In genomic region chr22:35330258-35330861, GRCh38 we compare ENCODE assay signal across 8 cellular contexts. TPM values are rescaled to one million over a fixed set of nuclear protein-coding genes. Genes with fewer than 3 reads are reported as not detected.
DNase-seq lines count a peak whose midpoint lies in the region; ATAC-seq and TF ChIP-seq lines count a peak whose summit lies in the region.

No MANE protein-coding gene starts in this region.

- WGBS in hepatocyte (ENCODE audit: low lambda C conversion rate, missing lambda C conversion rate): 58% methylated on average over 16 of the region's 16 CpGs

- peak overlapping the region; percentile 68 to 94 (median 84) for H3K27ac Mint-ChIP-seq in CD8-positive, alpha-beta memory T cell
- peak overlapping the region; percentile 80 for H3K27ac Mint-ChIP-seq in activated naive CD4-positive, alpha-beta T cell treated with anti-CD3 and anti-CD28 coated beads, Interleukin-2, amount 10 ng/mL, durations not matched to agents 7 days and 5 days

- H3K4me3 Mint-ChIP-seq in CD8-positive, alpha-beta memory T cell: peak overlapping the region in 6 of 7 donors; percentile 48 to 81 (median 57)
- H3K4me3 Mint-ChIP-seq in activated naive CD4-positive, alpha-beta T cell treated with anti-CD3 and anti-CD28 coated beads, Interleukin-2, amount 10 ng/mL, durations not matched to agents 7 days and 5 days: peak overlapping the region; percentile 14

- H3K36me3 ChIP-seq in CD8-positive, alpha-beta memory T cell (ENCODE audit: insufficient read depth, low read length): peaks cover 13% of the 10 kb centered on the region
- H3K36me3 ChIP-seq in hepatocyte (replicated peaks; ENCODE audit: insufficient read depth, low read depth): no peaks in the 10 kb centered on the region

- POLR2A ChIA-PET in CD8-positive, alpha-beta memory T cell (lab: Charles Lee): interaction anchor here (0.6 to 1.6 kb wide), 5 partner anchors 24 to 1261 kb away, joined by 3 to 13 read pairs (median 5); partner anchors contain the start of gene TOM1

- peaks cover 0 to 2% (median 0%) of the 10 kb centered on the region in 5 donors for H3K9me3 Mint-ChIP-seq in CD8-positive, alpha-beta memory T cell
- H3K9me3 Mint-ChIP-seq in activated naive CD4-positive, alpha-beta T cell treated with anti-CD3 and anti-CD28 coated beads, Interleukin-2, amount 10 ng/mL, durations not matched to agents 7 days and 5 days: no peaks in the 10 kb centered on the region

- peaks cover 20% of the 10 kb centered on the region for H3K4me1 ChIP-seq in CD8-positive, alpha-beta memory T cell (ENCODE audit: insufficient read depth, low read length)
- no peaks in the 10 kb centered on the region for H3K4me1 ChIP-seq in hepatocyte (ENCODE audit: insufficient read depth)

- H3K79me2 ChIP-seq in hepatocyte: no peaks in the 10 kb centered on the region

- no peak overlapping the region for H2AFZ ChIP-seq in hepatocyte

- peaks cover 0 to 88% (median 10%) of the 10 kb centered on the region in 3 donors for H3K36me3 Mint-ChIP-seq in CD8-positive, alpha-beta memory T cell
- H3K36me3 Mint-ChIP-seq in activated naive CD4-positive, alpha-beta T cell treated with anti-CD3 and anti-CD28 coated beads, Interleukin-2, amount 10 ng/mL, durations not matched to agents 7 days and 5 days: peaks cover 44% of the 10 kb centered on the region

- ATAC-seq in GM21576 (IDR thresholded peaks at IDR 0.05; ENCODE audit: unreplicated experiment) (no peak), GM21786 (IDR thresholded peaks at IDR 0.05; ENCODE audit: unreplicated experiment) (no peak)

- CTCF ChIA-PET in CD8-positive, alpha-beta memory T cell (lab: Charles Lee): interaction anchor here (1.3 to 2.2 kb wide), 4 partner anchors 21 to 253 kb away, joined by 4 to 7 read pairs (median 5); partner anchors contain the start of gene TOM1
- CTCF ChIA-PET in activated naive CD4-positive, alpha-beta T cell treated with anti-CD3 and anti-CD28 coated beads, Interleukin-2, amount 10 ng/mL, durations not matched to agents 7 days and 5 days (lab: Charles Lee): interaction anchor here (0.9 to 1.6 kb wide), 5 partner anchors 14 to 32 kb away, joined by 3 to 7 read pairs (median 3); partner anchors contain the start of gene TOM1

- no peak overlapping the region for H3K4me2 ChIP-seq in hepatocyte

- H3K9me3 ChIP-seq in CD8-positive, alpha-beta memory T cell (ENCODE audit: low read length): no peaks in the 10 kb centered on the region
- H3K9me3 ChIP-seq in hepatocyte (ENCODE audit: low read depth): no peaks in the 10 kb centered on the region

- H3K4me1 Mint-ChIP-seq in CD8-positive, alpha-beta memory T cell: peaks cover 13 to 34% (median 32%) of the 10 kb centered on the region in 3 donors
- H3K4me1 Mint-ChIP-seq in activated naive CD4-positive, alpha-beta T cell treated with anti-CD3 and anti-CD28 coated beads, Interleukin-2, amount 10 ng/mL, durations not matched to agents 7 days and 5 days: peaks cover 38% of the 10 kb centered on the region

- H3K27me3 ChIP-seq in CD8-positive, alpha-beta memory T cell (ENCODE audit: insufficient read depth, low read length, poor library complexity, severe bottlenecking): no peaks in the 10 kb centered on the region
- no peaks in the 10 kb centered on the region for H3K27me3 ChIP-seq in hepatocyte

- no peak overlapping the region for H3K27ac ChIP-seq in CD8-positive, alpha-beta memory T cell (ENCODE audit: low read depth, low read length)
- H3K27ac ChIP-seq in hepatocyte: peak overlapping the region; percentile 77

- H3K4me3 ChIP-seq in CD8-positive, alpha-beta memory T cell (ENCODE audit: low read length): no peak overlapping the region
- no peak overlapping the region for H3K4me3 ChIP-seq in hepatocyte

- peaks cover 0 to 1% of the 10 kb centered on the region in 2 donors for H3K27me3 Mint-ChIP-seq in CD8-positive, alpha-beta memory T cell
- no peaks in the 10 kb centered on the region for H3K27me3 Mint-ChIP-seq in activated naive CD4-positive, alpha-beta T cell treated with anti-CD3 and anti-CD28 coated beads, Interleukin-2, amount 10 ng/mL, durations not matched to agents 7 days and 5 days

- TF ChIP-seq CTCF in hepatocyte (IDR thresholded peaks at IDR 0.05; ENCODE audit: poor library complexity): no peak

- no peaks in the 10 kb centered on the region for H4K20me1 ChIP-seq in hepatocyte (ENCODE audit: insufficient read depth, poor library complexity, severe bottlenecking)

- peak in 4 of 5 donors; percentile 24 to 59 (median 38) for DNase-seq in CD8-positive, alpha-beta memory T cell
- DNase-seq in SIG-M5 (lab: John Stamatoyannopoulos, UW) (peak; percentile 59), hepatocyte (ENCODE audit: low spot score) (peak; percentile 73), dedifferentiated amniotic fluid mesenchymal stem cell (ENCODE audit: extremely low spot score) (no peak)
- DNase-seq in activated naive CD4-positive, alpha-beta T cell treated with anti-CD3 and anti-CD28 coated beads, Interleukin-2, amount 10 ng/mL, durations not matched to agents 7 days and 5 days: peak; percentile 71
- peak; percentile 66 to 71 for DNase-seq in stimulated activated CD4-positive, alpha-beta T cell treated with anti-CD3 and anti-CD28 coated beads, Interleukin-2, amount 100 ng/mL, for 24 hours

- H3K9me2 ChIP-seq in hepatocyte (replicated peaks; ENCODE audit: insufficient read depth): no peaks in the 10 kb centered on the region

RNA-seq across cellular contexts. Expression of gene TOM1, which starts 30.7 kb away (rescaled TPM):
- total RNA-seq in CD8-positive, alpha-beta memory T cell: 10 to 100 TPM; 15.1 to 17.0 TPM
- polyA plus RNA-seq in CD8-positive, alpha-beta memory T cell: 34.5 TPM
- 108 and 110 TPM in 2 replicates for total RNA-seq in hepatocyte
- polyA plus RNA-seq in hepatocyte: 105 and 114 TPM in 2 replicates

RNA-seq across cellular contexts. Expression of gene HMOX1, which starts 50.5 kb away (rescaled TPM):
- 1 to 10 TPM; 5.1 to 5.6 TPM for total RNA-seq in CD8-positive, alpha-beta memory T cell
- 0.25 TPM for polyA plus RNA-seq in CD8-positive, alpha-beta memory T cell
- 34.8 and 43.8 TPM in 2 replicates for total RNA-seq in hepatocyte
- 51.0 and 58.6 TPM in 2 replicates for polyA plus RNA-seq in hepatocyte
